In the genomic region with DNA sequence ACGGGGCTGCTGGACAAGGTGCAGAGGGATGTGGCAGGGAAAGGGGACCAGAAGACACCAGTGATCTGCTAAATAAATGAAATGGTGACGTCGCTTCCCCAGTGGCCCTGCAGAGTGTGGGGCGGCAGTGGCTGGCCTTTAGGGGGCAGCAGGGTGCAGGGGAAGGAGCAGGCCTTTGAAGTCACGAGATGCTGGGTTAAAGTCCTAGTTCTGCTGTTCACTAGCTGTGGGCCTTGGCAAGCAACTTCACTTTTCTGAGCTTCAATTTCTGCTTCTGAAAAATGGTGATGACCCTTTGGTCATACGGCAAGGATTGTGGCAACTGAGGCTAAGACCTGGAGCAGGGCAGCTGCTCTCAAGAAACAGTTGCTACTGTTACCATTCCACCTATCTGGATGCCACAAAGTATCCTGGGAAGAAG, we compare ENCODE assay signal across 8 cellular contexts. TPM values are rescaled to one million over a fixed set of nuclear protein-coding genes. Genes with fewer than 3 reads are reported as not detected.
A peak's percentile ranks its signal among the peaks of the same experiment; 100 is the strongest.
DNase-seq lines count a peak whose midpoint lies in the region; ATAC-seq and TF ChIP-seq lines count a peak whose summit lies in the region.

No MANE protein-coding gene starts in this region.

- peaks cover 21% of the 10 kb centered on the region for H3K4me1 Mint-ChIP-seq in activated naive CD4-positive, alpha-beta T cell treated with anti-CD3 and anti-CD28 coated beads, Interleukin-2, amount 10 ng/mL, durations not matched to agents 7 days and 5 days

- ATAC-seq in GM21447 (IDR thresholded peaks at IDR 0.05; ENCODE audit: unreplicated experiment) (peak; percentile 62), SK-N-SH treated with all-trans-retinoic acid at 6 μM for 48 hours (peak; percentile 92), Right ventricle myocardium superior (ENCODE audit: poor library complexity) (peak; percentile 92), GM21390 (IDR thresholded peaks at IDR 0.05; ENCODE audit: unreplicated experiment) (no peak)

- H3K4me3 ChIP-seq in BJ (ENCODE audit: low read depth, low read length) = no peak overlapping the region
- H3K4me3 ChIP-seq in sigmoid colon = no peak overlapping the region

- intact Hi-C loops in Right ventricle myocardium superior (cut with DNase I) (loop anchor here (5.0 kb wide), 1 partner anchor 58 kb away; the partner anchor contains the start of gene FUCA1), sigmoid colon (cut with DNase I) (loop anchor here (5.0 to 10.0 kb wide), 2 partner anchors 55 to 108 kb away; partner anchors contain the start of gene FUCA1)

- DNase-seq in BJ (ENCODE audit: low read depth) = no peak
- DNase-seq in NAMALWA (ENCODE audit: low spot score) = peak; percentile 92
- DNase-seq in activated naive CD4-positive, alpha-beta T cell treated with anti-CD3 and anti-CD28 coated beads, Interleukin-2, amount 10 ng/mL, durations not matched to agents 7 days and 5 days = peak; percentile 91
- peak; percentile 75 for DNase-seq in Right ventricle myocardium superior
- peak; percentile 83 for DNase-seq in sigmoid colon

- CTCF ChIA-PET in BJ (lab: Yijun Ruan, JAX) = interaction anchor here (0.6 to 7.3 kb wide), 26 partner anchors 9 to 310 kb away, joined by 3 to 77 read pairs (median 4); partner anchors contain the start of genes GALE and HMGCL
- CTCF ChIA-PET in activated naive CD4-positive, alpha-beta T cell treated with anti-CD3 and anti-CD28 coated beads, Interleukin-2, amount 10 ng/mL, durations not matched to agents 7 days and 5 days (lab: Charles Lee) = interaction anchor here (0.7 to 7.5 kb wide), 24 partner anchors 9 to 302 kb away, joined by 3 to 81 read pairs (median 6); partner anchors contain the start of genes CNR2, HMGCL, MYOM3 and PITHD1

- H3K27me3 Mint-ChIP-seq in activated naive CD4-positive, alpha-beta T cell treated with anti-CD3 and anti-CD28 coated beads, Interleukin-2, amount 10 ng/mL, durations not matched to agents 7 days and 5 days = no peaks in the 10 kb centered on the region

- no peak for TF ChIP-seq EP300 in sigmoid colon (IDR thresholded peaks at IDR 0.05)

- WGBS in sigmoid colon, 2 donors = 6 to 16% methylated on average over 6 of the region's 6 CpGs

- TF ChIP-seq CTCF in BJ (IDR thresholded peaks at IDR 0.05; ENCODE audit: insufficient read depth, low read depth, low read length) = peak; percentile 88
- TF ChIP-seq CTCF in sigmoid colon (IDR thresholded peaks at IDR 0.05) = peak; percentile 44 to 73 (median 58)

- H3K36me3 ChIP-seq in BJ (ENCODE audit: control insufficient read depth, insufficient read depth, low read length) (peaks cover 20% of the 10 kb centered on the region), sigmoid colon (peaks cover 0 to 44% (median 33%) of the 10 kb centered on the region in 4 donors)

- H3K27ac Mint-ChIP-seq in activated naive CD4-positive, alpha-beta T cell treated with anti-CD3 and anti-CD28 coated beads, Interleukin-2, amount 10 ng/mL, durations not matched to agents 7 days and 5 days = peak overlapping the region; percentile 60

- H3K9me3 ChIP-seq in sigmoid colon = no peaks in the 10 kb centered on the region

- H3K4me3 Mint-ChIP-seq in activated naive CD4-positive, alpha-beta T cell treated with anti-CD3 and anti-CD28 coated beads, Interleukin-2, amount 10 ng/mL, durations not matched to agents 7 days and 5 days = no peak overlapping the region

- H3K36me3 Mint-ChIP-seq in activated naive CD4-positive, alpha-beta T cell treated with anti-CD3 and anti-CD28 coated beads, Interleukin-2, amount 10 ng/mL, durations not matched to agents 7 days and 5 days = peaks cover 27% of the 10 kb centered on the region

- TF ChIP-seq POLR2A in sigmoid colon (IDR thresholded peaks at IDR 0.05) = no peak

- POLR2A ChIA-PET in BJ (lab: Charles Lee) = no interaction called here

- H3K27ac ChIP-seq in sigmoid colon = peak overlapping the region in 3 of 4 donors; percentile 10 to 58 (median 46)

- peaks cover 0 to 6% (median 2%) of the 10 kb centered on the region in 4 donors for H3K4me1 ChIP-seq in sigmoid colon

- H3K27me3 ChIP-seq in BJ (ENCODE audit: control insufficient read depth, insufficient read depth, low read length) (no peaks in the 10 kb centered on the region), sigmoid colon (no peaks in the 10 kb centered on the region)

- H3K9me3 Mint-ChIP-seq in activated naive CD4-positive, alpha-beta T cell treated with anti-CD3 and anti-CD28 coated beads, Interleukin-2, amount 10 ng/mL, durations not matched to agents 7 days and 5 days = no peaks in the 10 kb centered on the region

TF ChIP-seq in SK-N-SH treated with all-trans-retinoic acid at 6 μM for 48 hours, 23 proteins besides CTCF, POLR2A, EP300 and RAD21:
- TF ChIP-seq ZNF8 (CRISPR knock-in tag; IDR thresholded peaks at IDR 0.05) = no peak
- TF ChIP-seq ARNTL (CRISPR knock-in tag; IDR thresholded peaks at IDR 0.05; ENCODE audit: borderline replicate concordance, low read depth) = no peak
- no peak for TF ChIP-seq CREB5 (CRISPR knock-in tag; IDR thresholded peaks at IDR 0.05; ENCODE audit: low read depth)
- TF ChIP-seq ZFP3 (CRISPR knock-in tag; IDR thresholded peaks at IDR 0.05) = no peak
- no peak for TF ChIP-seq ZNF70 (CRISPR knock-in tag; IDR thresholded peaks at IDR 0.05)

RNA-seq across cellular contexts. Expression of gene GALE, which starts 9.2 kb away (rescaled TPM):
- 23.8 and 36.1 TPM in 2 replicates for polyA plus RNA-seq in BJ (2011; rRNA removed)
- polyA minus RNA-seq in BJ (2011; rRNA and poly(A)+ RNA removed) = 10.5 and 17.6 TPM in 2 replicates
- total RNA-seq in Right ventricle myocardium superior = 5.3 TPM
- 10 to 100 TPM in 1 of 4 donors, 1 to 10 TPM in 3; 7.8 to 11.5 (median 9.5) TPM for total RNA-seq in sigmoid colon
- polyA plus RNA-seq in sigmoid colon = 100 to 1,000 TPM; 131 to 208 (median 207) TPM

RNA-seq across cellular contexts. Expression of gene HMGCL, which starts 15.5 kb away (rescaled TPM):
- polyA plus RNA-seq in BJ (2011; rRNA removed) (38.4 and 41.7 TPM in 2 replicates), sigmoid colon (100 to 1,000 TPM in 2 of 3 donors, 10 to 100 TPM in 1; 56.6 to 156 (median 118) TPM)
- 13.9 and 19.1 TPM in 2 replicates for polyA minus RNA-seq in BJ (2011; rRNA and poly(A)+ RNA removed)
- total RNA-seq in Right ventricle myocardium superior (34.3 TPM), sigmoid colon (10 to 100 TPM; 24.8 to 47.4 (median 37.9) TPM)

RNA-seq across cellular contexts. Expression of gene LYPLA2, which starts 18.8 kb away (rescaled TPM):
- polyA plus RNA-seq in BJ (2011; rRNA removed) (31.3 and 51.9 TPM in 2 replicates), sigmoid colon (100 to 1,000 TPM in 2 of 3 donors, 10 to 100 TPM in 1; 99.6 to 121 (median 120) TPM)
- polyA minus RNA-seq in BJ (2011; rRNA and poly(A)+ RNA removed) = 23.6 and 40.8 TPM in 2 replicates
- total RNA-seq in Right ventricle myocardium superior (26.8 TPM), sigmoid colon (10 to 100 TPM; 20.2 to 24.4 (median 23.3) TPM)

RNA-seq across cellular contexts. Expression of gene PITHD1, which starts 31.5 kb away (rescaled TPM):
- polyA plus RNA-seq in BJ (2011; rRNA removed) = 33.7 and 35.2 TPM in 2 replicates
- polyA minus RNA-seq in BJ (2011; rRNA and poly(A)+ RNA removed) = 7.9 and 8.5 TPM in 2 replicates
- 43.8 TPM for total RNA-seq in Right ventricle myocardium superior
- 10 to 100 TPM; 47.9 to 78.7 (median 50.9) TPM for total RNA-seq in sigmoid colon
- 10 to 100 TPM; 41.2 to 47.2 (median 42.0) TPM for polyA plus RNA-seq in sigmoid colon

RNA-seq across cellular contexts. Expression of gene FUCA1, which starts 58.3 kb away (rescaled TPM):
- polyA plus RNA-seq in BJ (2011; rRNA removed) = 12.5 and 22.8 TPM in 2 replicates
- 4.0 and 4.5 TPM in 2 replicates for polyA minus RNA-seq in BJ (2011; rRNA and poly(A)+ RNA removed)
- total RNA-seq in Right ventricle myocardium superior = 12.3 TPM
- 10 to 100 TPM; 14.1 to 28.9 (median 21.8) TPM for total RNA-seq in sigmoid colon
- 100 to 1,000 TPM in 1 of 3 donors, 10 to 100 TPM in 2; 46.2 to 260 (median 83.1) TPM for polyA plus RNA-seq in sigmoid colon
